In genomic region chr2:80001704-80002103, GRCh38 we compare ENCODE assay signal across 27 cellular contexts.
DNase-seq lines count a peak whose midpoint lies in the region; ATAC-seq, FAIRE-seq and TF ChIP-seq lines count a peak whose summit lies in the region.
"Had no signal": no experiment of that assay in that cellular context is flagged by ENCODE, and none has a peak within 500 bp of the region (broad histone marks: within the 10 kb centered on the region; RNA-seq: fewer than 3 reads in every experiment).

No MANE protein-coding gene starts in this region.

- FAIRE-seq in H54 (lab: Jason Lieb, UNC) = no peak
- FAIRE-seq: bronchial epithelial cell had no signal

- TF ChIP-seq CTCF in AG10803 (conservative IDR thresholded peaks at IDR 0.05; ENCODE audit: low read length) (no peak), mesothelial cell of epicardium (IDR thresholded peaks at IDR 0.05; ENCODE audit: unreplicated experiment) (no peak)

- H3K4me1 Mint-ChIP-seq in mesothelial cell of epicardium = peaks cover 38% of the 10 kb centered on the region
- H3K4me1 Mint-ChIP-seq: activated B cell treated with CpG ODN at 0.5 μM for 24 hours; activated naive CD8-positive, alpha-beta T cell treated with anti-CD3 and anti-CD28 coated beads, Interleukin-2, amount 50 U/mL, for 24 hours had no signal

- peaks cover 15% of the 10 kb centered on the region for H3K27me3 Mint-ChIP-seq in mesothelial cell of epicardium (ENCODE audit: low read depth)
- H3K27me3 Mint-ChIP-seq: activated B cell treated with CpG ODN at 0.5 μM for 24 hours; activated CD4-positive, alpha-beta memory T cell treated with anti-CD3 and anti-CD28 coated beads for 36 hours; activated naive CD8-positive, alpha-beta T cell treated with anti-CD3 and anti-CD28 coated beads, Interleukin-2, amount 50 U/mL, for 24 hours had no signal

- H3K27ac Mint-ChIP-seq in mesothelial cell of epicardium = peak overlapping the region; percentile 90
- H3K27ac Mint-ChIP-seq: activated B cell treated with CpG ODN at 0.5 μM for 24 hours; activated CD4-positive, alpha-beta memory T cell treated with anti-CD3 and anti-CD28 coated beads for 36 hours; activated naive CD8-positive, alpha-beta T cell treated with anti-CD3 and anti-CD28 coated beads, Interleukin-2, amount 50 U/mL, for 24 hours; H9 had no signal

- no peaks in the 10 kb centered on the region for H3K36me3 Mint-ChIP-seq in mesothelial cell of epicardium
- H3K36me3 Mint-ChIP-seq: activated CD4-positive, alpha-beta memory T cell treated with anti-CD3 and anti-CD28 coated beads for 36 hours had no signal

- H3K9me3 Mint-ChIP-seq in mesothelial cell of epicardium = no peaks in the 10 kb centered on the region
- H3K9me3 Mint-ChIP-seq: activated CD4-positive, alpha-beta memory T cell treated with anti-CD3 and anti-CD28 coated beads for 36 hours; H9 had no signal

- H3K4me3 ChIP-seq in AG10803 (ENCODE audit: low read length) = no peak overlapping the region
- H3K4me3 ChIP-seq: lung, spleen, thyroid gland had no signal

- DNase-seq in AG10803 (ENCODE audit: low read depth) (peak; percentile 83), LHCN-M2 (ENCODE audit: low read depth) (peak; percentile 18), dedifferentiated amniotic fluid mesenchymal stem cell (ENCODE audit: extremely low spot score) (peak; percentile 74), mesothelial cell of epicardium (ENCODE audit: low spot score in 2 of 2, unreplicated experiment in 2 of 2) (no peak), H54 (ENCODE audit: insufficient read length, low spot score) (no peak), UCSD-AML1 (lab: John Stamatoyannopoulos, UW; ENCODE audit: unreplicated experiment) (no peak)
- DNase-seq in activated effector memory CD4-positive, alpha-beta T cell treated with Interleukin-2 at 50 U/mL for 16 hours = no peak
- DNase-seq: activated B cell treated with CpG ODN at 0.5 μM for 24 hours; activated CD4-positive, alpha-beta memory T cell treated with anti-CD3 and anti-CD28 coated beads for 36 hours; activated gamma-delta T cell; activated naive CD8-positive, alpha-beta T cell treated with anti-CD3 and anti-CD28 coated beads, Interleukin-2, amount 50 U/mL, for 24 hours; BE2C; COR-L47; DND-41; foreskin keratinocyte; H9; KG1; NCI-H187; NCI-H69; spleen; stimulated activated CD4-positive, alpha-beta T cell treated with anti-CD3 and anti-CD28 coated beads, Interleukin-4, amount 100 ng/mL, for 1 hour; stimulated activated naive CD8-positive, alpha-beta T cell treated with anti-CD3 and anti-CD28 coated beads, Interleukin-15, Interleukin-2, amounts not matched to agents 100 U/mL and 50 U/mL, for 24 hours; T1000; thyroid gland had no signal

- no peak overlapping the region for H3K4me3 Mint-ChIP-seq in mesothelial cell of epicardium
- H3K4me3 Mint-ChIP-seq: activated B cell treated with CpG ODN at 0.5 μM for 24 hours; activated CD4-positive, alpha-beta memory T cell treated with anti-CD3 and anti-CD28 coated beads for 36 hours; activated naive CD8-positive, alpha-beta T cell treated with anti-CD3 and anti-CD28 coated beads, Interleukin-2, amount 50 U/mL, for 24 hours; H9 had no signal

- no peak for TF ChIP-seq POLR2A in H54 (IDR thresholded peaks at IDR 0.05; ENCODE audit: low read depth, low read length)

- ATAC-seq in HG02884 (IDR thresholded peaks at IDR 0.05; ENCODE audit: unreplicated experiment) = no peak
- ATAC-seq: activated naive CD8-positive, alpha-beta T cell treated with anti-CD3 and anti-CD28 coated beads, Interleukin-2, amount 50 U/mL, for 24 hours; foreskin keratinocyte; stimulated activated naive CD8-positive, alpha-beta T cell treated with anti-CD3 and anti-CD28 coated beads, Interleukin-15, Interleukin-2, amounts not matched to agents 100 U/mL and 50 U/mL, for 24 hours had no signal

Comparison
In these comparisons a context has a peak if more than half of its experiments do, and no peak if none do; other contexts are left out.
1. DNase-seq: peak in AG10803 (single experiment), LHCN-M2 (single experiment) and dedifferentiated amniotic fluid mesenchymal stem cell (single experiment); none in mesothelial cell of epicardium (0 of 2), activated effector memory CD4-positive, alpha-beta T cell treated with Interleukin-2 at 50 U/mL for 16 hours (single experiment), H54 (single experiment) and UCSD-AML1 (single experiment).